In the genomic region with DNA sequence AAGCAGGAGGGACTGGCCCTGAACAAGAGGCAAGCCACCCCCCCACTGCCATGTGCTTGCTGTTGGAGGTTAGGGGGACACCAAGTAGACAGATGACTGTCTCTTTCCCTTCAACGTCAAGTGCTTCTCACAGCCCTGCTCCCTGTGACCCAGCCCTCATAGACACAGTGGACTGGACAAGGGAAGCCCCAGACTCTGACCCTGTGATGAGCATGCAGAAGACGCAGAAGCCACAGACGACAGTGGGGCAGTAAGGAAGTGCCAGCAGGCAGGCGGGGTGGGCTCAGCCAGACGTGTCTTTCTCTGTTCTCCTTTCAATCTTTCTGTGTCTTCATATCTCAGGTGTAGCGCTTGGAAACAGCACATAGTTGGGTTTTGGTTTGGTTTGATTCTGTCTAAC, we compare ENCODE assay signal across 19 cellular contexts. TPM values are rescaled to one million over a fixed set of nuclear protein-coding genes. Genes with fewer than 3 reads are reported as not detected.
DNase-seq lines count a peak whose midpoint lies in the region; ATAC-seq, FAIRE-seq and TF ChIP-seq lines count a peak whose summit lies in the region.
"Had no signal": no experiment of that assay in that cellular context is flagged by ENCODE, and none has a peak within 500 bp of the region (broad histone marks: within the 10 kb centered on the region; RNA-seq: fewer than 3 reads in every experiment).

No MANE protein-coding gene starts in this region.

- no peaks in the 10 kb centered on the region for H3K36me3 Mint-ChIP-seq in IgD-negative memory B cell

- no peaks in the 10 kb centered on the region for H3K79me2 ChIP-seq in Karpas-422 (ENCODE audit: low read length)

- H3K9me3 ChIP-seq in BLaER1, result peaks cover 13% of the 10 kb centered on the region; the same call in 1 of the 2 replicates
- H3K9me3 ChIP-seq in kidney (ENCODE audit: control insufficient read depth in 1 of 2, low read length in 2 of 2), result no peaks in the 10 kb centered on the region
- H3K9me3 ChIP-seq in MG63, result no peaks in the 10 kb centered on the region
- H3K9me3 ChIP-seq in Karpas-422 (ENCODE audit: low read length), result no peaks in the 10 kb centered on the region

- no peak for TF ChIP-seq CTCF in kidney (IDR thresholded peaks at IDR 0.05; ENCODE audit: borderline replicate concordance, extremely low read depth, insufficient read depth)

- peak overlapping the region in 3 of 4 donors; percentile 62 to 81 (median 79) for H3K4me3 Mint-ChIP-seq in IgD-negative memory B cell
- H3K4me3 Mint-ChIP-seq: CD4-positive, alpha-beta T cell had no signal

- peaks cover 0 to 1% (median 0%) of the 10 kb centered on the region in 3 donors for H3K9me3 Mint-ChIP-seq in IgD-negative memory B cell
- H3K9me3 Mint-ChIP-seq: CD4-positive, alpha-beta T cell had no signal

- H3K27ac ChIP-seq in BLaER1 (no peak overlapping the region), kidney (ENCODE audit: low read depth in 2 of 2, low read length in 2 of 2) (no peak overlapping the region), Karpas-422 (ENCODE audit: low read length) (no peak overlapping the region)

- H3K4me1 ChIP-seq in BLaER1 (peaks cover 46% of the 10 kb centered on the region), kidney (ENCODE audit: control insufficient read depth in 1 of 2, insufficient read depth in 1 of 2, low read depth in 1 of 2, low read length in 2 of 2) (peaks cover 0 to 2% of the 10 kb centered on the region in 2 donors), Karpas-422 (ENCODE audit: low read length) (no peaks in the 10 kb centered on the region)

- intact Hi-C loops in kidney (cut with DNase I), result no loop called here

- H3K27me3 ChIP-seq in BLaER1, result peaks cover 89% of the 10 kb centered on the region
- H3K27me3 ChIP-seq in MG63, result peaks cover 6% of the 10 kb centered on the region; the same call in 1 of the 2 replicates
- no peaks in the 10 kb centered on the region for H3K27me3 ChIP-seq in Karpas-422 (ENCODE audit: low read length)

- DNase-seq in kidney, result peak; percentile 47
- no peak for DNase-seq in MG63
- no peak for DNase-seq in Karpas-422
- DNase-seq: CD4-positive, alpha-beta T cell; DMS79 treated with DMSO at 0.1 percent for 48 hours; GDM1; GOT3; NCI-H1436; NCI-H2081 treated with DMSO at 0.1 percent for 48 hours; NCI-H526; PC-3 had no signal

- no peak overlapping the region for H2AFZ ChIP-seq in Karpas-422 (ENCODE audit: low read length)

- H3K4me3 ChIP-seq in BLaER1, result no peak overlapping the region
- H3K4me3 ChIP-seq in kidney (ENCODE audit: low read length in 2 of 2), result no peak overlapping the region
- H3K4me3 ChIP-seq in MG63, result no peak overlapping the region
- H3K4me3 ChIP-seq in Karpas-422 (ENCODE audit: low read length), result no peak overlapping the region

- ATAC-seq in GM18868 (IDR thresholded peaks at IDR 0.05; ENCODE audit: unreplicated experiment) (peak; percentile 49), esophagus mucosa (no peak), GM19351 (IDR thresholded peaks at IDR 0.05; ENCODE audit: unreplicated experiment) (no peak)
- ATAC-seq: PC-3 had no signal

- H3K27ac Mint-ChIP-seq in IgD-negative memory B cell, result peak overlapping the region in 1 of 3 donors; percentile 84
- H3K27ac Mint-ChIP-seq: CD4-positive, alpha-beta T cell had no signal

- H3K27me3 Mint-ChIP-seq in IgD-negative memory B cell, result peaks cover 13% of the 10 kb centered on the region

- H3K9ac ChIP-seq in BLaER1 (no peak overlapping the region), kidney (ENCODE audit: low read length in 2 of 2) (no peak overlapping the region), Karpas-422 (ENCODE audit: low read length) (no peak overlapping the region)

- H3K4me2 ChIP-seq in BLaER1, result peak overlapping the region; percentile 42; the same call in 1 of the 2 replicates
- H3K4me2 ChIP-seq in Karpas-422 (ENCODE audit: low read depth, low read length, poor library complexity, severe bottlenecking), result no peak overlapping the region

- no peaks in the 10 kb centered on the region for H3K36me3 ChIP-seq in BLaER1
- no peaks in the 10 kb centered on the region for H3K36me3 ChIP-seq in kidney (ENCODE audit: control insufficient read depth in 1 of 2, insufficient read depth in 2 of 2, low read length in 2 of 2)
- H3K36me3 ChIP-seq in MG63, result no peaks in the 10 kb centered on the region
- H3K36me3 ChIP-seq in Karpas-422 (ENCODE audit: insufficient read depth, low read length), result no peaks in the 10 kb centered on the region

- no peak for FAIRE-seq in kidney (lab: Jason Lieb, UNC)
- FAIRE-seq: A204.1, D721Med had no signal

- peaks cover 34% of the 10 kb centered on the region for H4K20me1 ChIP-seq in BLaER1
- H4K20me1 ChIP-seq in Karpas-422 (ENCODE audit: insufficient read depth, low read depth, low read length), result no peaks in the 10 kb centered on the region

- H3K9me2 ChIP-seq in Karpas-422 (replicated peaks; ENCODE audit: insufficient read depth, low read length), result no peaks in the 10 kb centered on the region

- peaks cover 12 to 17% (median 14%) of the 10 kb centered on the region in 3 donors for H3K4me1 Mint-ChIP-seq in IgD-negative memory B cell

RNA-seq across cellular contexts. Expression of a gene that starts 2.4 kb away (rescaled TPM):
- polyA plus RNA-seq in IgD-negative memory B cell (1.8 TPM), kidney (ENCODE audit: insufficient read depth, low read depth, low replicate concordance) (26.1 TPM)
- total RNA-seq in kidney (71.9 TPM), esophagus mucosa (0.80 TPM)
- total RNA-seq in MG63 (2014; rRNA removed; shearing (Covaris generic); ENCODE audit: low replicate concordance), result 0.30 TPM in 1 of 2 replicates, not detected in the other
- not detected in 2 replicates for total RNA-seq in Karpas-422 (2014; rRNA removed; shearing (Covaris generic); ENCODE audit: low replicate concordance)
- total RNA-seq: HT-29 had no signal

RNA-seq across cellular contexts. Expression of a gene that starts 16.1 kb away (rescaled TPM):
- polyA plus RNA-seq in IgD-negative memory B cell, result not detected
- total RNA-seq in kidney, result 2.3 TPM
- polyA plus RNA-seq in kidney (ENCODE audit: insufficient read depth, low read depth, low replicate concordance), result 22.1 TPM
- 0.20 TPM for total RNA-seq in esophagus mucosa
- total RNA-seq in MG63 (2014; rRNA removed; shearing (Covaris generic); ENCODE audit: low replicate concordance), result 0.27 TPM in 1 of 2 replicates, not detected in the other
- not detected in 2 replicates for total RNA-seq in Karpas-422 (2014; rRNA removed; shearing (Covaris generic); ENCODE audit: low replicate concordance)
- total RNA-seq: CD4-positive, alpha-beta T cell; HT-29; PC-3 had no signal

RNA-seq across cellular contexts. Expression of a gene that starts 37.7 kb away (rescaled TPM):
- polyA plus RNA-seq in IgD-negative memory B cell (123 TPM), kidney (ENCODE audit: insufficient read depth, low read depth, low replicate concordance) (38.3 TPM)
- total RNA-seq in kidney (73.0 TPM), esophagus mucosa (7.5 TPM)
- 0.07 and 2.4 TPM in 2 replicates for total RNA-seq in MG63 (2014; rRNA removed; shearing (Covaris generic); ENCODE audit: low replicate concordance)
- total RNA-seq in Karpas-422 (2014; rRNA removed; shearing (Covaris generic); ENCODE audit: low replicate concordance), result 104 and 218 TPM in 2 replicates

RNA-seq across cellular contexts. Expression of a gene that starts 46.5 kb away (rescaled TPM):
- 91.4 TPM for polyA plus RNA-seq in IgD-negative memory B cell
- 79.3 TPM for total RNA-seq in kidney
- polyA plus RNA-seq in kidney (ENCODE audit: insufficient read depth, low read depth, low replicate concordance), result 120 TPM
- 73.6 TPM for total RNA-seq in esophagus mucosa
- 205 and 325 TPM in 2 replicates for total RNA-seq in MG63 (2014; rRNA removed; shearing (Covaris generic); ENCODE audit: low replicate concordance)
- 103 and 144 TPM in 2 replicates for total RNA-seq in Karpas-422 (2014; rRNA removed; shearing (Covaris generic); ENCODE audit: low replicate concordance)

RNA-seq across cellular contexts. Expression of a gene that starts 56.1 kb away (rescaled TPM):
- polyA plus RNA-seq in IgD-negative memory B cell (1.2 TPM), kidney (ENCODE audit: insufficient read depth, low read depth, low replicate concordance) (78.2 TPM)
- total RNA-seq in kidney (22.9 TPM), esophagus mucosa (0.52 TPM)
- total RNA-seq in MG63 (2014; rRNA removed; shearing (Covaris generic); ENCODE audit: low replicate concordance), result not detected in 2 replicates
- 0.22 and 0.26 TPM in 2 replicates for total RNA-seq in Karpas-422 (2014; rRNA removed; shearing (Covaris generic); ENCODE audit: low replicate concordance)
- total RNA-seq: PC-3 had no signal

Comparison
In these comparisons a context has a peak if more than half of its experiments do, and no peak if none do; other contexts are left out.
1. RNA of a gene that starts 2.4 kb away (total RNA-seq): 71.9 TPM in kidney (single experiment); 0.80 TPM in esophagus mucosa (single experiment), 0.30 TPM in MG63 and not detected in Karpas-422; every median in the first group is over 10 times any median in the second.